Comparison of ENCODE assay signal across 16 cellular contexts in genomic region chr3:183212565-183212964, GRCh38. TPM values are rescaled to one million over a fixed set of nuclear protein-coding genes. Genes with fewer than 3 reads are reported as not detected.
A peak's percentile ranks its signal among the peaks of the same experiment; 100 is the strongest.
DNase-seq lines count a peak whose midpoint lies in the region; ATAC-seq, FAIRE-seq and TF ChIP-seq lines count a peak whose summit lies in the region.
"Had no signal": no experiment of that assay in that cellular context is flagged by ENCODE, and none has a peak within 500 bp of the region (broad histone marks: within the 10 kb centered on the region; RNA-seq: fewer than 3 reads in every experiment).

No MANE protein-coding gene starts in this region.

- H3K4me3 Mint-ChIP-seq in CD14-positive monocyte, result peak overlapping the region; percentile 49 to 67
- no peak overlapping the region for H3K4me3 Mint-ChIP-seq in dendritic cell treated with granulocyte-macrophage colony-stimulating factor and Interleukin-4, amounts not matched to agents 40 ng/mL and 50 ng/mL, for 4 days
- H3K4me3 Mint-ChIP-seq in CD8-positive, alpha-beta T cell, result no peak overlapping the region
- H3K4me3 Mint-ChIP-seq: activated CD4-positive, alpha-beta memory T cell treated with anti-CD3 and anti-CD28 coated beads for 36 hours had no signal

- H3K27me3 Mint-ChIP-seq in CD14-positive monocyte (ENCODE audit: low read depth in 3 of 3), result peaks cover 0 to 7% (median 0%) of the 10 kb centered on the region in 3 donors
- no peaks in the 10 kb centered on the region for H3K27me3 Mint-ChIP-seq in dendritic cell treated with granulocyte-macrophage colony-stimulating factor and Interleukin-4, amounts not matched to agents 40 ng/mL and 50 ng/mL, for 4 days
- H3K27me3 Mint-ChIP-seq in CD8-positive, alpha-beta T cell (ENCODE audit: low read depth), result no peaks in the 10 kb centered on the region
- H3K27me3 Mint-ChIP-seq: activated CD4-positive, alpha-beta memory T cell treated with anti-CD3 and anti-CD28 coated beads for 36 hours had no signal

- no peaks in the 10 kb centered on the region for H3K4me1 ChIP-seq in CD8-positive, alpha-beta T cell (ENCODE audit: insufficient read depth, low read length)
- H3K4me1 ChIP-seq: breast epithelium, pancreas had no signal

- H3K36me3 Mint-ChIP-seq in CD14-positive monocyte, result no peaks in the 10 kb centered on the region
- H3K36me3 Mint-ChIP-seq in dendritic cell treated with granulocyte-macrophage colony-stimulating factor and Interleukin-4, amounts not matched to agents 40 ng/mL and 50 ng/mL, for 4 days (ENCODE audit: low read depth), result no peaks in the 10 kb centered on the region
- peaks cover 2% of the 10 kb centered on the region for H3K36me3 Mint-ChIP-seq in CD8-positive, alpha-beta T cell

- no peaks in the 10 kb centered on the region for H3K9me3 ChIP-seq in CD8-positive, alpha-beta T cell (ENCODE audit: low read length)
- H3K9me3 ChIP-seq: breast epithelium, pancreas had no signal

- H3K27ac ChIP-seq in CD8-positive, alpha-beta T cell (ENCODE audit: low read depth, low read length), result no peak overlapping the region

- H3K9me3 Mint-ChIP-seq in CD14-positive monocyte, result no peaks in the 10 kb centered on the region
- H3K9me3 Mint-ChIP-seq in dendritic cell treated with granulocyte-macrophage colony-stimulating factor and Interleukin-4, amounts not matched to agents 40 ng/mL and 50 ng/mL, for 4 days, result no peaks in the 10 kb centered on the region
- H3K9me3 Mint-ChIP-seq in CD8-positive, alpha-beta T cell, result no peaks in the 10 kb centered on the region

- H3K4me3 ChIP-seq in CD8-positive, alpha-beta T cell (ENCODE audit: low read depth, low read length), result no peak overlapping the region
- H3K4me3 ChIP-seq: breast epithelium, pancreas had no signal

- no peak for ATAC-seq in CD8-positive, alpha-beta T cell

- no peaks in the 10 kb centered on the region for H3K27me3 ChIP-seq in CD8-positive, alpha-beta T cell (ENCODE audit: insufficient read depth, low read length)
- H3K27me3 ChIP-seq: breast epithelium, pancreas had no signal

- CTCF ChIA-PET in CD8-positive, alpha-beta T cell (lab: Charles Lee), result interaction anchor here (1.3 kb wide), 1 partner anchor 53 kb away, joined by 3 read pairs; no protein-coding TSS in a partner anchor

- no peak for TF ChIP-seq CTCF in CD14-positive monocyte (IDR thresholded peaks at IDR 0.05)
- no peak for TF ChIP-seq CTCF in CD8-positive, alpha-beta T cell (IDR thresholded peaks at IDR 0.05)

- H3K4me1 Mint-ChIP-seq in CD14-positive monocyte, result peaks cover 47% of the 10 kb centered on the region
- H3K4me1 Mint-ChIP-seq in dendritic cell treated with granulocyte-macrophage colony-stimulating factor and Interleukin-4, amounts not matched to agents 40 ng/mL and 50 ng/mL, for 4 days (ENCODE audit: low read depth), result peaks cover 60% of the 10 kb centered on the region
- H3K4me1 Mint-ChIP-seq in CD8-positive, alpha-beta T cell (ENCODE audit: low read depth), result no peaks in the 10 kb centered on the region

- intact Hi-C loops in CD14-positive monocyte (cut with micrococcal nuclease), result loop anchor here (2.0 to 5.0 kb wide), 4 partner anchors 40 to 95 kb away; partner anchors contain the start of gene B3GNT5 (in 1 of the 2)
- intact Hi-C loops in dendritic cell treated with granulocyte-macrophage colony-stimulating factor and Interleukin-4, amounts not matched to agents 40 ng/mL and 50 ng/mL, for 4 days (cut with micrococcal nuclease), result no loop called here
- intact Hi-C loops in CD8-positive, alpha-beta T cell (cut with DNase I, micrococcal nuclease), result no loop called here

- POLR2A ChIA-PET in CD8-positive, alpha-beta T cell (lab: Charles Lee), result no interaction called here

- no peaks in the 10 kb centered on the region for H3K36me3 ChIP-seq in CD8-positive, alpha-beta T cell (ENCODE audit: insufficient read depth, low read length)
- H3K36me3 ChIP-seq: breast epithelium, pancreas had no signal

- DNase-seq in CD14-positive monocyte (ENCODE audit: low spot score) (peak; percentile 75), NAMALWA (ENCODE audit: low spot score) (peak; percentile 58), pons (ENCODE audit: low spot score) (peak; percentile 85), inferior parietal cortex (ENCODE audit: extremely low spot score) (no peak), urothelium cell line (ENCODE audit: low spot score) (no peak), retina (no peak)
- no peak for DNase-seq in CD8-positive, alpha-beta T cell
- DNase-seq: activated CD4-positive, alpha-beta memory T cell treated with anti-CD3 and anti-CD28 coated beads for 36 hours; activated gamma-delta T cell treated with Interleukin-2 at 50 U/mL for 16 hours; erythroblast; NCI-H1048; NCI-H345; T-helper 2 cell had no signal

- no peak for FAIRE-seq in urothelium cell line (lab: Jason Lieb, UNC)
- FAIRE-seq: pancreas had no signal

- peak overlapping the region; percentile 86 to 99 (median 96) for H3K27ac Mint-ChIP-seq in CD14-positive monocyte
- H3K27ac Mint-ChIP-seq in dendritic cell treated with granulocyte-macrophage colony-stimulating factor and Interleukin-4, amounts not matched to agents 40 ng/mL and 50 ng/mL, for 4 days, result peak overlapping the region; percentile 93
- H3K27ac Mint-ChIP-seq in CD8-positive, alpha-beta T cell, result no peak overlapping the region
- H3K27ac Mint-ChIP-seq: activated CD4-positive, alpha-beta memory T cell treated with anti-CD3 and anti-CD28 coated beads for 36 hours had no signal

RNA-seq across cellular contexts. Expression of gene B3GNT5, which starts 40.5 kb away (rescaled TPM):
- 10 to 100 TPM; 14.1 to 17.7 TPM for polyA plus RNA-seq in CD14-positive monocyte
- total RNA-seq in CD8-positive, alpha-beta T cell, result 1 to 10 TPM; 1.1 to 1.2 TPM

RNA-seq across cellular contexts. Expression of gene LAMP3, which starts 50.0 kb away (rescaled TPM):
- polyA plus RNA-seq in CD14-positive monocyte, result not detected
- total RNA-seq in CD8-positive, alpha-beta T cell, result 1 to 10 TPM; 2.2 to 2.9 TPM

Comparison
In these comparisons a context has a peak if more than half of its experiments do, and no peak if none do; other contexts are left out.
1. DNase-seq: peak in CD14-positive monocyte (single experiment), NAMALWA (single experiment) and pons (single experiment); none in inferior parietal cortex (single experiment), urothelium cell line (single experiment), CD8-positive, alpha-beta T cell (0 of 7) and retina (single experiment).
2. H3K4me3 Mint-ChIP-seq: peak in CD14-positive monocyte (2 of 2); none in dendritic cell treated with granulocyte-macrophage colony-stimulating factor and Interleukin-4, amounts not matched to agents 40 ng/mL and 50 ng/mL, for 4 days (single experiment) and CD8-positive, alpha-beta T cell (single experiment).
3. intact Hi-C loops: an anchor here in CD14-positive monocyte (2.0 to 5.0 kb wide); none called in dendritic cell treated with granulocyte-macrophage colony-stimulating factor and Interleukin-4, amounts not matched to agents 40 ng/mL and 50 ng/mL, for 4 days and CD8-positive, alpha-beta T cell.